In the genomic region with DNA sequence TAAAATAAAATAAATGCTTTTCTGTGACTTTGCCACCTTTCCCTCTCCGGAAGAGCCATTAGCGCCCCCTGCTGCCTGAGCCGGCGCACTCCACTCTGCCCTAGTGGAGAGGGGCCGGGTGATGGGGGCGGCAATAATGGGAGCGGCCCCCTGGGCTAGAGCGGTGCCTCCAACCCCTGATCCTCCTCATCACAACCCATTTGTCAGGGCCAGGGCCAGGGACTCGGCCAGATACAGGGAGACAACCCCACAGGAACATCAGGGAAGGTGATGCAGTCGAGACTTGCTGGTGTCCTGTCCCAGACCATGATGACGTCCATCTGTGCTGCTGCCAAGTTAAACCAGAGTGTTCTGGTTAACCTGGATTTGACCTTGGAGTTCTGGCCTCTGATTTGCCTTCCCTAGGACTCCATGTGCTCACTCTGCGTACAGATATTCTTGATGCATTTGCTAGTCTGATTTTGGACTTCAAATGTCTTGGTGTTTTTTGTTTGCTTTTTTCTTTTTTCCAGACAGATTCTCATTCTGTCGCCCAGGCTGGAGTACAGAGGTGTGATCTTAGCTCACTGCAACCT, we compare ENCODE assay signal across 10 cellular contexts. TPM values are rescaled to one million over a fixed set of nuclear protein-coding genes. Genes with fewer than 3 reads are reported as not detected.
A peak's percentile ranks its signal among the peaks of the same experiment; 100 is the strongest.
DNase-seq lines count a peak whose midpoint lies in the region; ATAC-seq, FAIRE-seq and TF ChIP-seq lines count a peak whose summit lies in the region.
"Had no signal": no experiment of that assay in that cellular context is flagged by ENCODE, and none has a peak within 500 bp of the region (broad histone marks: within the 10 kb centered on the region; RNA-seq: fewer than 3 reads in every experiment).

No MANE protein-coding gene starts in this region.

- H3K4me3 ChIP-seq in OCI-LY1 (ENCODE audit: low read depth, low read length, poor library complexity, severe bottlenecking) (peak overlapping the region; percentile 38), GM12878 (no peak overlapping the region), kidney epithelial cell (ENCODE audit: low read depth, low read length) (no peak overlapping the region)

- TF ChIP-seq CTCF in OCI-LY1 (IDR thresholded peaks at IDR 0.05; ENCODE audit: low read length) (peak; percentile 76), GM12878 (IDR thresholded peaks at IDR 0.05 in 2 of 3, conservative IDR thresholded peaks at IDR 0.05 in 1 of 3; ENCODE audit: control insufficient read depth in 2 of 3, extremely low read depth in 1 of 3, insufficient read depth in 1 of 3, low read depth in 3 of 3, low read length in 3 of 3) (peak; percentile 37 to 76 (median 65)), kidney epithelial cell (IDR thresholded peaks at IDR 0.05; ENCODE audit: insufficient read depth, low read length, poor library complexity, severe bottlenecking) (peak; percentile 64)

- intact Hi-C loops in Right ventricle myocardium inferior (cut with DNase I), result loop anchor here (2.0 kb wide), 1 partner anchor 62 kb away; the partner anchor contains the start of gene NOL11
- intact Hi-C loops in cardiac septum (cut with DNase I), result no loop called here
- intact Hi-C loops in GM12878 (cut with micrococcal nuclease; ENCODE audit: unreplicated experiment), result loop anchor here (1.0 to 10.0 kb wide), 2 partner anchors 45 to 404 kb away; partner anchors contain the start of gene PITPNC1

- H3K9me3 ChIP-seq in OCI-LY1 (ENCODE audit: low read length) (no peaks in the 10 kb centered on the region), GM12878 (replicated peaks; ENCODE audit: control insufficient read depth, insufficient read depth, low read length) (no peaks in the 10 kb centered on the region)

- H3K4me1 Mint-ChIP-seq in stimulated activated naive CD8-positive, alpha-beta T cell treated with anti-CD3 and anti-CD28 coated beads, Interleukin-15, amount 100 ng/mL, for 72 hours, result no peaks in the 10 kb centered on the region

- SMC1A ChIA-PET in GM12878 (lab: Charles Lee; ENCODE audit: uncharacterized antibody, unreplicated experiment), result no interaction called here

- RAD21 ChIA-PET in GM12878 (lab: Charles Lee; ENCODE audit: unreplicated experiment), result interaction anchor here (0.6 to 2.3 kb wide), 2 partner anchors 403 to 405 kb away, joined by 3 to 7 read pairs; no protein-coding TSS in a partner anchor

- no peaks in the 10 kb centered on the region for H3K27me3 Mint-ChIP-seq in stimulated activated naive CD8-positive, alpha-beta T cell treated with anti-CD3 and anti-CD28 coated beads, Interleukin-15, amount 100 ng/mL, for 72 hours
- H3K27me3 Mint-ChIP-seq: dendritic cell treated with granulocyte-macrophage colony-stimulating factor and Interleukin-4, amounts not matched to agents 40 ng/mL and 50 ng/mL, for 4 days; stimulated activated naive CD8-positive, alpha-beta T cell treated with anti-CD3 and anti-CD28 coated beads, Interleukin-15, Interleukin-2, amounts not matched to agents 100 ng/mL and 50 ng/mL, for 24 hours had no signal

- ATAC-seq in Right ventricle myocardium inferior, result peak; percentile 89
- peak; percentile 94 for ATAC-seq in GM12878
- peak; percentile 75 for ATAC-seq in stimulated activated naive CD8-positive, alpha-beta T cell treated with anti-CD3 and anti-CD28 coated beads, Interleukin-15, amount 100 ng/mL, for 72 hours
- ATAC-seq in HG02884 (IDR thresholded peaks at IDR 0.05; ENCODE audit: unreplicated experiment), result no peak

- TF ChIP-seq EP300 in GM12878 (IDR thresholded peaks at IDR 0.05; ENCODE audit: borderline replicate concordance in 1 of 2, control insufficient read depth in 1 of 2, low read depth in 2 of 2, low read length in 2 of 2), result no peak

- CTCF ChIA-PET in GM12878 (lab: Yijun Ruan, JAX), result interaction anchor here (0.8 to 2.7 kb wide), 7 partner anchors 16 to 406 kb away, joined by 3 to 13 read pairs (median 6); partner anchors contain the start of gene NOL11

- H3K9me2 ChIP-seq in OCI-LY1 (ENCODE audit: low read depth, low read length), result no peaks in the 10 kb centered on the region

- no peaks in the 10 kb centered on the region for H3F3A ChIP-seq in OCI-LY1 (ENCODE audit: insufficient read depth, low read length)

- H3K4me2 ChIP-seq in OCI-LY1 (ENCODE audit: low read length) (peak overlapping the region; percentile 57), GM12878 (ENCODE audit: control insufficient read depth, insufficient read depth) (no peak overlapping the region)

- no TSS peak for BruUV-seq in GM12878 (replicated peaks; lab: Mats Ljungman, UMichigan)

- no peak overlapping the region for H3K27ac Mint-ChIP-seq in stimulated activated naive CD8-positive, alpha-beta T cell treated with anti-CD3 and anti-CD28 coated beads, Interleukin-15, amount 100 ng/mL, for 72 hours
- H3K27ac Mint-ChIP-seq: dendritic cell treated with granulocyte-macrophage colony-stimulating factor and Interleukin-4, amounts not matched to agents 40 ng/mL and 50 ng/mL, for 4 days; stimulated activated naive CD8-positive, alpha-beta T cell treated with anti-CD3 and anti-CD28 coated beads, Interleukin-15, Interleukin-2, amounts not matched to agents 100 ng/mL and 50 ng/mL, for 24 hours had no signal

- peak; percentile 62 for TF ChIP-seq RAD21 in GM12878 (IDR thresholded peaks at IDR 0.05; ENCODE audit: insufficient read depth, low read depth, low read length)

- H3K9me3 Mint-ChIP-seq in stimulated activated naive CD8-positive, alpha-beta T cell treated with anti-CD3 and anti-CD28 coated beads, Interleukin-15, amount 100 ng/mL, for 72 hours, result no peaks in the 10 kb centered on the region
- H3K9me3 Mint-ChIP-seq: dendritic cell treated with granulocyte-macrophage colony-stimulating factor and Interleukin-4, amounts not matched to agents 40 ng/mL and 50 ng/mL, for 4 days; stimulated activated naive CD8-positive, alpha-beta T cell treated with anti-CD3 and anti-CD28 coated beads, Interleukin-15, Interleukin-2, amounts not matched to agents 100 ng/mL and 50 ng/mL, for 24 hours had no signal

- H3K36me3 ChIP-seq in OCI-LY1 (ENCODE audit: insufficient read depth, low read length) (no peaks in the 10 kb centered on the region), GM12878 (ENCODE audit: control insufficient read depth in 2 of 2, insufficient read depth in 2 of 2, low read length in 1 of 2) (no peaks in the 10 kb centered on the region), kidney epithelial cell (ENCODE audit: control insufficient read depth, insufficient read depth, low read length) (no peaks in the 10 kb centered on the region)

- H3K27me3 ChIP-seq in OCI-LY1 (ENCODE audit: insufficient read depth, low read length) (no peaks in the 10 kb centered on the region), GM12878 (replicated peaks in 1 of 2; ENCODE audit: control insufficient read depth in 2 of 2, insufficient read depth in 2 of 2, low read length in 1 of 2) (no peaks in the 10 kb centered on the region; a peak in 1 of 4 replicates), kidney epithelial cell (ENCODE audit: control insufficient read depth, insufficient read depth, low read length) (no peaks in the 10 kb centered on the region)

- no peak for TF ChIP-seq POLR2A in GM12878 (IDR thresholded peaks at IDR 0.05; ENCODE audit: low read depth, low read length)

- DNase-seq in Right ventricle myocardium inferior (ENCODE audit: missing footprints) (peak; percentile 72), cardiac septum (ENCODE audit: low spot score) (no peak), GM12878 (ENCODE audit: low read depth, low spot score) (no peak), kidney epithelial cell (ENCODE audit: low read depth) (no peak), NCI-H524 treated with DMSO at 0.1 percent for 48 hours (lab: John Stamatoyannopoulos, UW) (no peak)
- DNase-seq in stimulated activated naive CD8-positive, alpha-beta T cell treated with anti-CD3 and anti-CD28 coated beads, Interleukin-15, amount 100 ng/mL, for 72 hours, result peak; percentile 28 to 37

- H3K27ac ChIP-seq in OCI-LY1 (ENCODE audit: low read depth, low read length, poor library complexity, severe bottlenecking), result no peak overlapping the region
- H3K27ac ChIP-seq in GM12878 (ENCODE audit: control insufficient read depth, insufficient read depth), result no peak overlapping the region

- no peaks in the 10 kb centered on the region for H3K79me2 ChIP-seq in OCI-LY1 (ENCODE audit: insufficient read depth, low read length)
- H3K79me2 ChIP-seq in GM12878 (ENCODE audit: control insufficient read depth, insufficient read depth, low read length), result no peaks in the 10 kb centered on the region

- POLR2A ChIA-PET in GM12878 (lab: Charles Lee), result no interaction called here

- H3K9ac ChIP-seq in OCI-LY1 (ENCODE audit: low read length) (peak overlapping the region; percentile 8; the same call in 1 of the 2 replicates), GM12878 (ENCODE audit: control insufficient read depth, insufficient read depth, low read length) (no peak overlapping the region)

- in situ Hi-C loops in GM12878 (cut with MboI), result loop anchor here (10.0 kb wide), 1 partner anchor 414 kb away; the partner anchor contains the start of gene PSMD12

- H3K4me1 ChIP-seq in OCI-LY1 (ENCODE audit: insufficient read depth, low read length, severe bottlenecking) (peaks cover 3% of the 10 kb centered on the region), GM12878 (ENCODE audit: control insufficient read depth, insufficient read depth, low read length) (no peaks in the 10 kb centered on the region)

- H3K4me3 Mint-ChIP-seq in stimulated activated naive CD8-positive, alpha-beta T cell treated with anti-CD3 and anti-CD28 coated beads, Interleukin-15, amount 100 ng/mL, for 72 hours, result no peak overlapping the region
- H3K4me3 Mint-ChIP-seq: dendritic cell treated with granulocyte-macrophage colony-stimulating factor and Interleukin-4, amounts not matched to agents 40 ng/mL and 50 ng/mL, for 4 days; stimulated activated naive CD8-positive, alpha-beta T cell treated with anti-CD3 and anti-CD28 coated beads, Interleukin-15, Interleukin-2, amounts not matched to agents 100 ng/mL and 50 ng/mL, for 24 hours had no signal

- H4K20me1 ChIP-seq in OCI-LY1 (ENCODE audit: insufficient read depth, low read length), result no peaks in the 10 kb centered on the region
- no peaks in the 10 kb centered on the region for H4K20me1 ChIP-seq in GM12878 (ENCODE audit: control insufficient read depth, insufficient read depth)

- H2AFZ ChIP-seq in OCI-LY1 (ENCODE audit: low read length) (peak overlapping the region; percentile 76; the same call in 1 of the 2 replicates), GM12878 (ENCODE audit: control insufficient read depth, low read depth, low read length) (no peak overlapping the region)

- 54% methylated on average over 13 of the region's 13 CpGs for WGBS in GM12878 (ENCODE audit: insufficient coverage, insufficient replicate concordance, low lambda C conversion rate, missing lambda C conversion rate)

- no peak for FAIRE-seq in GM12878 (lab: Jason Lieb, UNC)

RNA-seq across cellular contexts. Expression of gene BPTF, which starts 46.1 kb away (rescaled TPM):
- total RNA-seq in Right ventricle myocardium inferior, result 72.5 TPM
- total RNA-seq in cardiac septum, result 72.9 TPM
- total RNA-seq in GM12878 (2013; cell fraction: nucleolus; rRNA removed), result 404 and 430 TPM in 2 replicates
- total RNA-seq in GM12878 (2014; rRNA removed), result 47.9 and 49.9 TPM in 2 replicates
- total RNA-seq in GM12878 (2014; rRNA removed; fragmentation: Illumina TruSeq; extraction: Trizol), result 62.3 and 67.1 TPM in 2 replicates
- total RNA-seq in GM12878 (2021), result 69.1 and 75.6 TPM in 2 replicates
- polyA plus RNA-seq in GM12878 (2011; ENCODE audit: low read depth), result 31.5 TPM
- 63.2 and 78.3 TPM in 2 replicates for polyA plus RNA-seq in GM12878 (2011; rRNA removed)
- polyA plus RNA-seq in GM12878 (2011; cell fraction: cytosol; rRNA removed), result 45.7 and 47.4 TPM in 2 replicates
- polyA plus RNA-seq in GM12878 (2011; cell fraction: nucleus; rRNA removed), result 74.9 and 87.1 TPM in 2 replicates
- polyA plus RNA-seq in GM12878 (2012), result 44.1 and 50.9 TPM in 2 replicates
- 72.6 and 74.0 TPM in 2 replicates for polyA plus RNA-seq in GM12878 (2014; fragmentation: Illumina TruSeq; extraction: Trizol)
- 10 to 100 TPM; 32.9 to 39.7 TPM for polyA plus RNA-seq in GM12878 (2014; fragmentation: Nextera tagmentation; extraction: Ambion mirVana)
- polyA plus RNA-seq in GM12878 (2014; rRNA removed), result 38.2 and 43.5 TPM in 2 replicates
- polyA plus RNA-seq in GM12878 (2016; fragmentation: Nextera tagmentation; extraction: Ambion mirVana), result 10 to 100 TPM; 19.4 to 22.9 TPM
- polyA minus RNA-seq in GM12878 (2011; rRNA and poly(A)+ RNA removed), result 130 and 227 TPM in 2 replicates
- polyA minus RNA-seq in GM12878 (2011; cell fraction: cytosol; rRNA and poly(A)+ RNA removed), result 43.3 and 51.4 TPM in 2 replicates
- 52.3 and 86.8 TPM in 2 replicates for polyA minus RNA-seq in GM12878 (2011; cell fraction: nucleus; rRNA and poly(A)+ RNA removed)
- 41.3 and 48.5 TPM in 2 replicates for total RNA-seq in kidney epithelial cell

Comparison
In these comparisons a context has a peak if more than half of its experiments do, and no peak if none do; other contexts are left out.
1. DNase-seq: peak in Right ventricle myocardium inferior (single experiment) and stimulated activated naive CD8-positive, alpha-beta T cell treated with anti-CD3 and anti-CD28 coated beads, Interleukin-15, amount 100 ng/mL, for 72 hours (2 of 2); none in cardiac septum (single experiment), GM12878 (single experiment), kidney epithelial cell (single experiment) and NCI-H524 treated with DMSO at 0.1 percent for 48 hours (single experiment).
2. Peak in every context shown above with its lines, with median percentiles within 50 percentile points of each other: CTCF ChIP-seq.